4 cellular contexts compared by ENCODE assay signal in the genomic region with DNA sequence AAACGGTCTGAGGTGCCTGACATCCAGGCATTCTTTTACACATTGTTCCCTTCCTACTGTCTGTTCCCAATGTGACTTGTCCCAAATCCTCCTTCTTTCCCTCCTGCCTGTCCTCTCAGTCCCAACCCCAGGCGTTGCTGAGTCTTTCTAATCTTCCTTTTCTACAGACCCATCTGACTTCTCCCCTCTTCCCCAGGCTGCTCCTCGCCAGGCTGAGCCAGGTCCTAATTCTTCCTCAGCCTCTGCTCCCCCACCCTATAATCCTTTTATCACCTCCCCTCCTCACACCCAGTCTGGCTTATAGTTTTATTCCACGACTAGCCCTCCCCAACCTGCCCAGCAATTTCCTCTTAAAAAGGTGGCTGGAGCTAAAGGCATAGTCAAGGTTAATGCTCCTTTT. TPM values are rescaled to one million over a fixed set of nuclear protein-coding genes. Genes with fewer than 3 reads are reported as not detected.
"Had no signal": no experiment of that assay in that cellular context is flagged by ENCODE, and none has a peak within 500 bp of the region (broad histone marks: within the 10 kb centered on the region; RNA-seq: fewer than 3 reads in every experiment).

No MANE protein-coding gene starts in this region.

RNA-seq across cellular contexts. Expression of a gene that starts 25.7 kb away (rescaled TPM):
- total RNA-seq: M059J, SJSA1 had no signal

RNA-seq across cellular contexts. Expression of a gene that starts 27.9 kb away (rescaled TPM):
- total RNA-seq: M059J had no signal

RNA-seq across cellular contexts. Expression of a gene that starts 45.7 kb away (rescaled TPM):
- total RNA-seq: Right ventricle myocardium superior, SJSA1 had no signal
- polyA plus RNA-seq: SK-N-SH had no signal
